In genomic region chr7:135910393-135911036, GRCh38 we compare ENCODE assay signal across 17 cellular contexts.
"Had no signal": no experiment of that assay in that cellular context is flagged by ENCODE, and none has a peak within 500 bp of the region (broad histone marks: within the 10 kb centered on the region; RNA-seq: fewer than 3 reads in every experiment).

No MANE protein-coding gene starts in this region.

- H3K27me3 Mint-ChIP-seq: activated naive CD8-positive, alpha-beta T cell; type B pancreatic cell had no signal

- H3K9me3 Mint-ChIP-seq: activated T-helper 1 cell treated with anti-CD3 and anti-CD28 coated beads, Interleukin-12 subunit alpha, Interleukin-12 subunit beta, Interleukin-2, Interleukin-4 antibody, amounts not matched to agents 30 ng/mL and 10 ng/mL and 1 ng/mL, durations not matched to agents 14 hours and 24 hours and 36 hours; neural crest cell; type B pancreatic cell had no signal

- H3K36me3 Mint-ChIP-seq: type B pancreatic cell had no signal

- H3K4me3 Mint-ChIP-seq: activated naive CD8-positive, alpha-beta T cell; activated T-helper 1 cell treated with anti-CD3 and anti-CD28 coated beads, Interleukin-12 subunit alpha, Interleukin-12 subunit beta, Interleukin-2, Interleukin-4 antibody, amounts not matched to agents 30 ng/mL and 10 ng/mL and 1 ng/mL, durations not matched to agents 14 hours and 24 hours and 36 hours; neural crest cell; type B pancreatic cell had no signal

- H3K27ac Mint-ChIP-seq: activated naive CD8-positive, alpha-beta T cell; activated T-helper 1 cell treated with anti-CD3 and anti-CD28 coated beads, Interleukin-12 subunit alpha, Interleukin-12 subunit beta, Interleukin-2, Interleukin-4 antibody, amounts not matched to agents 30 ng/mL and 10 ng/mL and 1 ng/mL, durations not matched to agents 14 hours and 24 hours and 36 hours; type B pancreatic cell had no signal

- H3K4me1 Mint-ChIP-seq: neural crest cell had no signal

- DNase-seq: activated CD4-positive, alpha-beta T cell treated with anti-CD3 and anti-CD28 coated beads, Interleukin-2, amount 50 U/mL, for 48 hours; activated T-cell treated with anti-CD3 and anti-CD28 coated beads for 4 hours; dermis blood vessel endothelial cell; effector memory CD4-positive, alpha-beta T cell; left lung; mammary epithelial cell; midbrain; psoas muscle; small intestine; stimulated activated CD4-positive, alpha-beta T cell treated with anti-CD3 and anti-CD28 coated beads, Interleukin-4, amount 100 ng/mL, for 1 hour; stomach had no signal

- ATAC-seq: gastroesophageal sphincter, left lung, psoas muscle had no signal

- H3K27ac ChIP-seq: esophagus muscularis mucosa, gastroesophageal sphincter, left lung, psoas muscle had no signal
